1 cellular context compared by ENCODE assay signal in the genomic region with DNA sequence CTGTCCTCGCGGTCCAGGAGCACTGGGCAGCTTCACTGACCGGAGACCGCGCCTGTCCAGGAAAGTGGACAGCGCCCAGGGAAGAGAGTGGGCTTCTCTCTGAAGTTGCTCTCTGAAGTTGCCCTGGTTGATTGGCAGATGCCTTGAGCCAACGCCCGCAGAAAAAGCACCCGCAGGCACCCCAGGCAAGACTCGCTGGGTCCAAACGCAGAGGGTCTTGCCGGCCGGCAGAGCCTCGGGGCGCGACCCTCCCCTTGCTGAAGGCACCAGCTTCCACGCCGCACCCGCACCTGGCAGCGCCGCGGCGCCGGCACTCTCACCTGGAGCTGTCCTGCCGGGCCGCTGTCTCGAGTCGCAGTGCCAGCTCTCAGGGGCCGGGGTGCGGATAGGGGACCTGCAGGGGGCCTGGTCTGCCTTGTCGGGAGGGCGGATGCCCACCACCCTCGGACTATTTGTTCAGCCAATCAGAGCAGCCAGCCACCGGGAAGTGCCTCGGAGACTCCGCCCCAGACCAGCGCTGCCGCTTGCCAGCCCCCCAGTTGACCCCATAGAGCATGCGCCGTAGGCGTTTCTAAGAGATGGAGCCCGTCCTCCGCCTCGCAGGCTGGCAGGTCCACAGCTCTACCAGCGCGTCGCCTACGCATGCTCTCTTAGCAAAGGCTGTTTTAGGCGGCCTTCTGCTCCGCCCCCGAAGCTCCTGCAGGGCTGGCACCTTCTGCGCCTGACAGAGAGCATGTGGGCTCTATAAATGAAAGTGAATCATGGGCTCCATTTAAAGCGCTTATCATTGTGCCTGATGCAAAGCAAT.
TF ChIP-seq lines count a peak whose summit lies in the region.

Gene LIPA (minus strand): TSS at position 359 of the 808 bp plus-strand sequence. CDS start 4,127 bp downstream, outside the sequence.

TF ChIP-seq in HEK293, 187 proteins besides CTCF, POLR2A, EP300 and RAD21 (continued from another document and continues in another):
- TF ChIP-seq KLF16 (tag by site-specific recombination; IDR thresholded peaks at IDR 0.05), result peak; percentile 76; the same call in 1 of the 2 replicates
- TF ChIP-seq ZNF548 (tag by site-specific recombination; IDR thresholded peaks at IDR 0.05), result no peak
- TF ChIP-seq SCRT1 (tag by site-specific recombination; IDR thresholded peaks at IDR 0.05; ENCODE audit: borderline replicate concordance), result no peak
- 0 out of 2 replicates have a peak, but pooled peaks have one; percentile 6 for TF ChIP-seq ZNF133 (tag by site-specific recombination; IDR thresholded peaks at IDR 0.05)
- no peak for TF ChIP-seq ZNF768 (tag by site-specific recombination; IDR thresholded peaks at IDR 0.05)
- TF ChIP-seq ZNF48 (tag by site-specific recombination; IDR thresholded peaks at IDR 0.05), result no peak
- TF ChIP-seq ZNF221 (tag by site-specific recombination; IDR thresholded peaks at IDR 0.05; ENCODE audit: borderline replicate concordance), result no peak
- no peak for TF ChIP-seq WT1 (tag by site-specific recombination; IDR thresholded peaks at IDR 0.05)
- TF ChIP-seq ZNF785 (tag by site-specific recombination; IDR thresholded peaks at IDR 0.05), result no peak
- TF ChIP-seq TRIM28 (IDR thresholded peaks at IDR 0.05; ENCODE audit: borderline replicate concordance, low read length), result no peak
- TF ChIP-seq ZNF19 (tag by site-specific recombination; IDR thresholded peaks at IDR 0.05; ENCODE audit: low read depth), result no peak
- peak; percentile 93 for TF ChIP-seq ZBTB6 (tag by site-specific recombination; IDR thresholded peaks at IDR 0.05)
- TF ChIP-seq ZBTB8A (tag by site-specific recombination; IDR thresholded peaks at IDR 0.05), result peak; percentile 86
- no peak for TF ChIP-seq ZNF157 (tag by site-specific recombination; IDR thresholded peaks at IDR 0.05)
- no peak for TF ChIP-seq ZNF623 (tag by site-specific recombination; IDR thresholded peaks at IDR 0.05)
- TF ChIP-seq ZXDB (tag by site-specific recombination; IDR thresholded peaks at IDR 0.05), result peak; percentile 71
- TF ChIP-seq ZNF660 (tag by site-specific recombination; IDR thresholded peaks at IDR 0.05), result peak; percentile 35; the same call in 1 of the 2 replicates
- TF ChIP-seq FEZF1 (tag by site-specific recombination; IDR thresholded peaks at IDR 0.05), result peak; percentile 54; the same call in 1 of the 2 replicates
- TF ChIP-seq ZSCAN5A (tag by site-specific recombination; IDR thresholded peaks at IDR 0.05), result 0 out of 2 replicates have a peak, but pooled peaks have one; percentile 45
- TF ChIP-seq ZFHX2 (tag by site-specific recombination; conservative IDR thresholded peaks at IDR 0.05), result peak; percentile 88
- TF ChIP-seq ZNF629 (tag by site-specific recombination; IDR thresholded peaks at IDR 0.05), result no peak
- TF ChIP-seq ZNF501 (tag by site-specific recombination; IDR thresholded peaks at IDR 0.05), result peak; percentile 65; the same call in 1 of the 2 replicates
- TF ChIP-seq ZNF654 (tag by site-specific recombination; IDR thresholded peaks at IDR 0.05; ENCODE audit: low read depth), result no peak
- no peak for TF ChIP-seq ZNF677 (tag by site-specific recombination; IDR thresholded peaks at IDR 0.05)
- TF ChIP-seq KLF17 (tag by site-specific recombination; IDR thresholded peaks at IDR 0.05), result no peak
- TF ChIP-seq ZNF510 (tag by site-specific recombination; IDR thresholded peaks at IDR 0.05; ENCODE audit: insufficient replicate concordance), result no peak
- no peak for TF ChIP-seq ZNF211 (tag by site-specific recombination; IDR thresholded peaks at IDR 0.05; ENCODE audit: low read depth)
- TF ChIP-seq, protein P1, sequence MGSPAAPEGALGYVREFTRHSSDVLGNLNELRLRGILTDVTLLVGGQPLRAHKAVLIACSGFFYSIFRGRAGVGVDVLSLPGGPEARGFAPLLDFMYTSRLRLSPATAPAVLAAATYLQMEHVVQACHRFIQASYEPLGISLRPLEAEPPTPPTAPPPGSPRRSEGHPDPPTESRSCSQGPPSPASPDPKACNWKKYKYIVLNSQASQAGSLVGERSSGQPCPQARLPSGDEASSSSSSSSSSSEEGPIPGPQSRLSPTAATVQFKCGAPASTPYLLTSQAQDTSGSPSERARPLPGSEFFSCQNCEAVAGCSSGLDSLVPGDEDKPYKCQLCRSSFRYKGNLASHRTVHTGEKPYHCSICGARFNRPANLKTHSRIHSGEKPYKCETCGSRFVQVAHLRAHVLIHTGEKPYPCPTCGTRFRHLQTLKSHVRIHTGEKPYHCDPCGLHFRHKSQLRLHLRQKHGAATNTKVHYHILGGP (tag by site-specific recombination; IDR thresholded peaks at IDR 0.05), result no peak
- no peak for TF ChIP-seq ZNF404 (tag by site-specific recombination; IDR thresholded peaks at IDR 0.05)
- no peak for TF ChIP-seq ZNF10 (tag by site-specific recombination; IDR thresholded peaks at IDR 0.05)
- TF ChIP-seq REST (tag by site-specific recombination; IDR thresholded peaks at IDR 0.05), result peak; percentile 91
- TF ChIP-seq ZNF514 (tag by site-specific recombination; IDR thresholded peaks at IDR 0.05), result no peak
- TF ChIP-seq ZNF449 (tag by site-specific recombination; IDR thresholded peaks at IDR 0.05), result no peak
- TF ChIP-seq, protein P2, sequence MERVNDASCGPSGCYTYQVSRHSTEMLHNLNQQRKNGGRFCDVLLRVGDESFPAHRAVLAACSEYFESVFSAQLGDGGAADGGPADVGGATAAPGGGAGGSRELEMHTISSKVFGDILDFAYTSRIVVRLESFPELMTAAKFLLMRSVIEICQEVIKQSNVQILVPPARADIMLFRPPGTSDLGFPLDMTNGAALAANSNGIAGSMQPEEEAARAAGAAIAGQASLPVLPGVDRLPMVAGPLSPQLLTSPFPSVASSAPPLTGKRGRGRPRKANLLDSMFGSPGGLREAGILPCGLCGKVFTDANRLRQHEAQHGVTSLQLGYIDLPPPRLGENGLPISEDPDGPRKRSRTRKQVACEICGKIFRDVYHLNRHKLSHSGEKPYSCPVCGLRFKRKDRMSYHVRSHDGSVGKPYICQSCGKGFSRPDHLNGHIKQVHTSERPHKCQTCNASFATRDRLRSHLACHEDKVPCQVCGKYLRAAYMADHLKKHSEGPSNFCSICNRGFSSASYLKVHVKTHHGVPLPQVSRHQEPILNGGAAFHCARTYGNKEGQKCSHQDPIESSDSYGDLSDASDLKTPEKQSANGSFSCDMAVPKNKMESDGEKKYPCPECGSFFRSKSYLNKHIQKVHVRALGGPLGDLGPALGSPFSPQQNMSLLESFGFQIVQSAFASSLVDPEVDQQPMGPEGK (tag by site-specific recombination; IDR thresholded peaks at IDR 0.05), result peak; percentile 93
- no peak for TF ChIP-seq ZNF132 (tag by site-specific recombination; IDR thresholded peaks at IDR 0.05; ENCODE audit: borderline replicate concordance)
- no peak for TF ChIP-seq ZNF169 (tag by site-specific recombination; IDR thresholded peaks at IDR 0.05)
- TF ChIP-seq OSR2 (tag by site-specific recombination; IDR thresholded peaks at IDR 0.05), result no peak
- TF ChIP-seq, protein P3, sequence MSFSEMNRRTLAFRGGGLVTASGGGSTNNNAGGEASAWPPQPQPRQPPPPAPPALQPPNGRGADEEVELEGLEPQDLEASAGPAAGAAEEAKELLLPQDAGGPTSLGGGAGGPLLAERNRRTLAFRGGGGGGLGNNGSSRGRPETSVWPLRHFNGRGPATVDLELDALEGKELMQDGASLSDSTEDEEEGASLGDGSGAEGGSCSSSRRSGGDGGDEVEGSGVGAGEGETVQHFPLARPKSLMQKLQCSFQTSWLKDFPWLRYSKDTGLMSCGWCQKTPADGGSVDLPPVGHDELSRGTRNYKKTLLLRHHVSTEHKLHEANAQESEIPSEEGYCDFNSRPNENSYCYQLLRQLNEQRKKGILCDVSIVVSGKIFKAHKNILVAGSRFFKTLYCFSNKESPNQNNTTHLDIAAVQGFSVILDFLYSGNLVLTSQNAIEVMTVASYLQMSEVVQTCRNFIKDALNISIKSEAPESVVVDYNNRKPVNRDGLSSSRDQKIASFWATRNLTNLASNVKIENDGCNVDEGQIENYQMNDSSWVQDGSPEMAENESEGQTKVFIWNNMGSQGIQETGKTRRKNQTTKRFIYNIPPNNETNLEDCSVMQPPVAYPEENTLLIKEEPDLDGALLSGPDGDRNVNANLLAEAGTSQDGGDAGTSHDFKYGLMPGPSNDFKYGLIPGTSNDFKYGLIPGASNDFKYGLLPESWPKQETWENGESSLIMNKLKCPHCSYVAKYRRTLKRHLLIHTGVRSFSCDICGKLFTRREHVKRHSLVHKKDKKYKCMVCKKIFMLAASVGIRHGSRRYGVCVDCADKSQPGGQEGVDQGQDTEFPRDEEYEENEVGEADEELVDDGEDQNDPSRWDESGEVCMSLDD (tag by site-specific recombination; IDR thresholded peaks at IDR 0.05), result peak; percentile 33; the same call in 1 of the 2 replicates
- peak; percentile 87 for TF ChIP-seq ZBTB48 (tag by site-specific recombination; IDR thresholded peaks at IDR 0.05)
- peak; percentile 91 for TF ChIP-seq SP2 (tag by site-specific recombination; IDR thresholded peaks at IDR 0.05)
- TF ChIP-seq ZNF585B (tag by site-specific recombination; IDR thresholded peaks at IDR 0.05), result no peak
- no peak for TF ChIP-seq ZNF37A (tag by site-specific recombination; IDR thresholded peaks at IDR 0.05)
- TF ChIP-seq ZNF302 (tag by site-specific recombination; IDR thresholded peaks at IDR 0.05; ENCODE audit: low read depth), result no peak
- no peak for TF ChIP-seq ZNF426 (tag by site-specific recombination; IDR thresholded peaks at IDR 0.05)
- TF ChIP-seq SP7 (tag by site-specific recombination; IDR thresholded peaks at IDR 0.05), result no peak
- no peak for TF ChIP-seq ATF2 (tag by site-specific recombination; IDR thresholded peaks at IDR 0.05; ENCODE audit: low read depth)
- no peak for TF ChIP-seq ZNF433 (tag by site-specific recombination; IDR thresholded peaks at IDR 0.05; ENCODE audit: low read depth)
